8 cellular contexts compared by ENCODE assay signal in the genomic region with DNA sequence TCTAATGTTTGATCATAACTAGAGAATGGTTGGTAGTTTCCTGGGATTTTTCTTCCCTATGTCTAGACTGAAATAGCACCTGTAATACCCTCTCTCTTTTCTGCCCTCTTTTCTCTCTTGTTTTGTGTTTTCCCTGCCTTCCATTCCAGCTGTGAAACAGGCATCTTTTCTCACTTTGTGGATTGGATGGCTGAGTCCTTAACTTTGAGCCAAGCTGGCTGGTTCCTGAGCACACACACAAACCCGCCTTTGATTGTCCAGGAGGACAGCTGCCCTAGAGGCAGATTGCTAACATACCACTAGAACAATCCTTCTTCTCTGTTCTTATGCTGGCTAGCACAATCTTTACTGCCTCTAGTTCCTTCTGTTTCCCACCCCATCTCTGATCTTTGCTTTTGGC. TPM values are rescaled to one million over a fixed set of nuclear protein-coding genes. Genes with fewer than 3 reads are reported as not detected.
DNase-seq lines count a peak whose midpoint lies in the region; ATAC-seq and TF ChIP-seq lines count a peak whose summit lies in the region.

No MANE protein-coding gene starts in this region.

- no peak overlapping the region for H3K27ac Mint-ChIP-seq in effector memory CD8-positive, alpha-beta T cell

- no peaks in the 10 kb centered on the region for H3F3A ChIP-seq in neural cell (ENCODE audit: insufficient read depth, low read length, poor library complexity, severe bottlenecking)

- H3K4me3 ChIP-seq in foreskin fibroblast (ENCODE audit: low read depth in 1 of 2, low read length in 2 of 2) (no peak overlapping the region), neural cell (ENCODE audit: low read length) (peak overlapping the region; percentile 57)

- TF ChIP-seq RAD21 in neural cell (conservative IDR thresholded peaks at IDR 0.05) = no peak

- H3K4me1 Mint-ChIP-seq in effector memory CD8-positive, alpha-beta T cell (ENCODE audit: low read depth in 2 of 2) = peaks cover 6 to 7% of the 10 kb centered on the region in 2 donors

- H2AFZ ChIP-seq in neural cell (ENCODE audit: low read depth, low read length) = no peak overlapping the region

- no peak for TF ChIP-seq EP300 in neural cell (conservative IDR thresholded peaks at IDR 0.05; ENCODE audit: poor library complexity, severe bottlenecking)

- peak overlapping the region; percentile 76 for H3K4me2 ChIP-seq in neural cell (ENCODE audit: low read length)

- no peaks in the 10 kb centered on the region for H3K36me3 ChIP-seq in neural cell (ENCODE audit: insufficient read depth, low read length)

- no peaks in the 10 kb centered on the region for H3K9me3 Mint-ChIP-seq in effector memory CD8-positive, alpha-beta T cell

- no peak overlapping the region for H3K4me3 Mint-ChIP-seq in effector memory CD8-positive, alpha-beta T cell

- no peaks in the 10 kb centered on the region for H3K9me2 ChIP-seq in neural cell (ENCODE audit: insufficient read depth, low read length)

- no peaks in the 10 kb centered on the region for H3K9me3 ChIP-seq in neural cell (ENCODE audit: low read length)

- peak overlapping the region; percentile 62 for H3K9ac ChIP-seq in neural cell (ENCODE audit: low read length)

- peaks cover 61% of the 10 kb centered on the region for H3K79me2 ChIP-seq in neural cell (replicated peaks; ENCODE audit: insufficient read depth, low read length)

- H4K20me1 ChIP-seq in neural cell (ENCODE audit: insufficient read depth) = no peaks in the 10 kb centered on the region

- in situ Hi-C loops in SK-MEL-5 (cut with HindIII; ENCODE audit: low pct_unique_long_range_greater_than_20kb, low sequenced_read_pairs) = no loop called here

- H3K36me3 Mint-ChIP-seq in effector memory CD8-positive, alpha-beta T cell (ENCODE audit: insufficient read depth) = no peaks in the 10 kb centered on the region

- H3K27ac ChIP-seq in neural cell (ENCODE audit: low read length) = peak overlapping the region; percentile 83

- peak; percentile 9 for TF ChIP-seq CTCF in foreskin fibroblast (IDR thresholded peaks at IDR 0.05; ENCODE audit: low read depth, low read length)
- no peak for TF ChIP-seq CTCF in neural cell (IDR thresholded peaks at IDR 0.05; ENCODE audit: poor library complexity, severe bottlenecking)

- H3K27me3 Mint-ChIP-seq in effector memory CD8-positive, alpha-beta T cell = no peaks in the 10 kb centered on the region

- H3K27me3 ChIP-seq in neural cell (ENCODE audit: insufficient read depth, low read depth, low read length) = no peaks in the 10 kb centered on the region

- DNase-seq in AG08395 (ENCODE audit: low spot score) (peak; percentile 58), SK-MEL-5 (ENCODE audit: low read depth, low spot score) (peak; percentile 95), foreskin fibroblast (peak in 1 of 2 donors; percentile 73), LoVo (ENCODE audit: low spot score) (no peak)
- DNase-seq in effector memory CD8-positive, alpha-beta T cell = no peak

- ATAC-seq in GM21786 (IDR thresholded peaks at IDR 0.05; ENCODE audit: unreplicated experiment) (no peak), GM21381 (IDR thresholded peaks at IDR 0.05; ENCODE audit: unreplicated experiment) (no peak)
- ATAC-seq in effector memory CD8-positive, alpha-beta T cell (replicated peaks) = no peak

TF ChIP-seq in neural cell, 6 proteins besides CTCF, POLR2A, EP300 and RAD21:
- TF ChIP-seq EZH2 (IDR thresholded peaks at IDR 0.05; ENCODE audit: borderline replicate concordance, insufficient read depth, low read length, poor library complexity, severe bottlenecking) = no peak
TF ChIP-seq in neural cell: peak in this region for 0.

RNA-seq across cellular contexts. Expression of gene CTNND1, which starts 17.7 kb away (rescaled TPM):
- 51.6 and 53.8 TPM in 2 replicates for total RNA-seq in SK-MEL-5 (2014; rRNA removed; shearing (Covaris generic))
- polyA plus RNA-seq in SK-MEL-5 (2015; cell fraction: cytosol; rRNA removed) = 52.1 and 65.9 TPM in 2 replicates
- 50.1 and 69.1 TPM in 2 replicates for polyA plus RNA-seq in SK-MEL-5 (2015; cell fraction: nucleus; rRNA removed)
- polyA plus RNA-seq in neural cell = 70.3 and 90.3 TPM in 2 replicates
- 174 and 182 TPM in 2 replicates for polyA minus RNA-seq in neural cell

RNA-seq across cellular contexts. Expression of gene BTBD18, which starts 27.7 kb away (rescaled TPM):
- not detected in 2 replicates for total RNA-seq in SK-MEL-5 (2014; rRNA removed; shearing (Covaris generic))
- not detected in 2 replicates for polyA plus RNA-seq in SK-MEL-5 (2015; cell fraction: cytosol; rRNA removed)
- polyA plus RNA-seq in SK-MEL-5 (2015; cell fraction: nucleus; rRNA removed) = not detected in 2 replicates
- polyA plus RNA-seq in neural cell = not detected in 2 replicates
- polyA minus RNA-seq in neural cell = not detected in 2 replicates

RNA-seq across cellular contexts. Expression of gene SELENOH, which starts 38.0 kb away (rescaled TPM):
- 171 and 183 TPM in 2 replicates for total RNA-seq in SK-MEL-5 (2014; rRNA removed; shearing (Covaris generic))
- polyA plus RNA-seq in SK-MEL-5 (2015; cell fraction: cytosol; rRNA removed) = 123 and 174 TPM in 2 replicates
- polyA plus RNA-seq in SK-MEL-5 (2015; cell fraction: nucleus; rRNA removed) = 52.2 and 82.9 TPM in 2 replicates
- 509 and 546 TPM in 2 replicates for polyA plus RNA-seq in neural cell
- polyA minus RNA-seq in neural cell = 92.3 and 108 TPM in 2 replicates

Comparison
In these comparisons a context has a peak if more than half of its experiments do, and no peak if none do; other contexts are left out.
1. DNase-seq: peak in AG08395 (single experiment) and SK-MEL-5 (single experiment); none in LoVo (single experiment) and effector memory CD8-positive, alpha-beta T cell (0 of 3).